In genomic region chr17:44347206-44348045, GRCh38 we compare ENCODE assay signal across 1 cellular context. TPM values are rescaled to one million over a fixed set of nuclear protein-coding genes. Genes with fewer than 3 reads are reported as not detected.
"Had no signal": no experiment of that assay in that cellular context is flagged by ENCODE, and none has a peak within 500 bp of the region (broad histone marks: within the 10 kb centered on the region; RNA-seq: fewer than 3 reads in every experiment).

No MANE protein-coding gene starts in this region.

RNA-seq across cellular contexts. Expression of gene RUNDC3A, which starts 39.0 kb away (rescaled TPM):
- total RNA-seq: endothelial cell of umbilical vein had no signal
